Comparison of ENCODE assay signal across 28 cellular contexts in genomic region chr16:24094660-24095059, GRCh38.
"Had no signal": no experiment of that assay in that cellular context is flagged by ENCODE, and none has a peak within 500 bp of the region (broad histone marks: within the 10 kb centered on the region; RNA-seq: fewer than 3 reads in every experiment).

No MANE protein-coding gene starts in this region.

- H3K27me3 Mint-ChIP-seq: activated naive CD8-positive, alpha-beta T cell treated with anti-CD3 and anti-CD28 coated beads, Interleukin-2, amount 50 U/mL, for 24 hours; stimulated activated naive B cell treated with anti-CD40 and anti-IgM and Interleukin-4, amounts not matched to agents 10 μg/mL and 1 μg/mL and 100 μg/mL, for 72 hours had no signal

- DNase-seq: activated CD4-positive, alpha-beta T cell treated with anti-CD3 and anti-CD28 coated beads, Interleukin-2, amount 50 U/mL, for 4 hours; activated gamma-delta T cell; activated naive CD4-positive, alpha-beta T cell treated with anti-CD3 and anti-CD28 coated beads, Interleukin-2, amount 50 U/mL, for 16 hours; activated naive CD8-positive, alpha-beta T cell treated with anti-CD3 and anti-CD28 coated beads, Interleukin-2, amount 50 U/mL, for 24 hours; amygdala; dermis blood vessel endothelial cell; effector CD4-positive, alpha-beta T cell; esophagus squamous epithelium; foreskin melanocyte; heart right ventricle; left lung; lower lobe of right lung; mesendoderm; retina; sigmoid colon; small intestine; stimulated activated CD4-positive, alpha-beta T cell treated with anti-CD3 and anti-CD28 coated beads, Interleukin-1b, Interleukin-23, amount 100 ng/mL, for 48 hours; stimulated activated CD4-positive, alpha-beta T cell treated with anti-CD3 and anti-CD28 coated beads, Interleukin-4, amount 100 ng/mL, for 4 hours; stimulated activated CD8-positive, alpha-beta memory T cell treated with anti-CD3 and anti-CD28 coated beads, Interleukin-4, amount 100 ng/mL, for 48 hours; stimulated activated naive B cell treated with anti-CD40 and anti-IgM and Interleukin-4, amounts not matched to agents 10 μg/mL and 1 μg/mL and 100 μg/mL, for 72 hours; T-helper 2 cell; transverse colon had no signal

- H3K4me3 Mint-ChIP-seq: activated naive CD8-positive, alpha-beta T cell treated with anti-CD3 and anti-CD28 coated beads, Interleukin-2, amount 50 U/mL, for 24 hours; activated T-helper 1 cell treated with anti-CD3 and anti-CD28 coated beads, Interleukin-12 subunit alpha, Interleukin-12 subunit beta, Interleukin-2, Interleukin-4 antibody, amounts not matched to agents 30 ng/mL and 10 ng/mL and 1 ng/mL, durations not matched to agents 14 hours and 24 hours and 36 hours; nephron; stimulated activated naive B cell treated with anti-CD40 and anti-IgM and Interleukin-4, amounts not matched to agents 10 μg/mL and 1 μg/mL and 100 μg/mL, for 72 hours had no signal

- H3K27me3 ChIP-seq: esophagus squamous epithelium, heart right ventricle, left lung, neutrophil, sigmoid colon, transverse colon had no signal

- H3K27ac Mint-ChIP-seq: activated naive CD8-positive, alpha-beta T cell treated with anti-CD3 and anti-CD28 coated beads, Interleukin-2, amount 50 U/mL, for 24 hours; activated T-helper 1 cell treated with anti-CD3 and anti-CD28 coated beads, Interleukin-12 subunit alpha, Interleukin-12 subunit beta, Interleukin-2, Interleukin-4 antibody, amounts not matched to agents 30 ng/mL and 10 ng/mL and 1 ng/mL, durations not matched to agents 14 hours and 24 hours and 36 hours; nephron; stimulated activated naive B cell treated with anti-CD40 and anti-IgM and Interleukin-4, amounts not matched to agents 10 μg/mL and 1 μg/mL and 100 μg/mL, for 72 hours had no signal

- H3K27ac ChIP-seq: epithelial cell of prostate, esophagus squamous epithelium, heart right ventricle, left lung, lower lobe of right lung, neutrophil, prostate gland, sigmoid colon, transverse colon had no signal

- H3K36me3 ChIP-seq: esophagus squamous epithelium, prostate gland, transverse colon had no signal

- H3K4me3 ChIP-seq: esophagus squamous epithelium, heart right ventricle, left lung, lower lobe of right lung, prostate gland, sigmoid colon, transverse colon had no signal

- ATAC-seq: activated naive CD8-positive, alpha-beta T cell treated with anti-CD3 and anti-CD28 coated beads, Interleukin-2, amount 50 U/mL, for 24 hours; heart right ventricle; left lung; lower lobe of right lung; SK-N-SH treated with all-trans-retinoic acid at 6 μM for 48 hours; stimulated activated naive B cell treated with anti-CD40 and anti-IgM and Interleukin-4, amounts not matched to agents 10 μg/mL and 1 μg/mL and 100 μg/mL, for 72 hours had no signal

- H3K9me3 ChIP-seq: neutrophil, prostate gland had no signal

- H3K4me1 ChIP-seq: esophagus squamous epithelium, heart right ventricle, left lung, lower lobe of right lung, prostate gland, sigmoid colon, transverse colon had no signal
